1 cellular context compared by ENCODE assay signal in genomic region chrX:53631156-53631555, GRCh38.
TF ChIP-seq lines count a peak whose summit lies in the region.

No MANE protein-coding gene starts in this region.

TF ChIP-seq in IMR-90, 13 proteins besides CTCF, POLR2A, EP300 and RAD21:
- TF ChIP-seq ELK1 (IDR thresholded peaks at IDR 0.05; ENCODE audit: borderline replicate concordance, low read depth, low read length) (no peak), FOS (IDR thresholded peaks at IDR 0.05; ENCODE audit: low read depth, low read length) (no peak), USF2 (IDR thresholded peaks at IDR 0.05; ENCODE audit: low read depth, low read length) (no peak), CHD1 (IDR thresholded peaks at IDR 0.05; ENCODE audit: low read depth, low read length) (no peak), NFE2L2 (IDR thresholded peaks at IDR 0.05; ENCODE audit: low read depth, low read length) (no peak), MAFK (IDR thresholded peaks at IDR 0.05; ENCODE audit: low read depth, low read length) (no peak), RFX5 (IDR thresholded peaks at IDR 0.05; ENCODE audit: low read depth, low read length) (no peak), BHLHE40 (IDR thresholded peaks at IDR 0.05; ENCODE audit: low read depth, low read length) (no peak), CEBPB (IDR thresholded peaks at IDR 0.05; ENCODE audit: low read depth, low read length) (no peak), MAZ (IDR thresholded peaks at IDR 0.05; ENCODE audit: borderline replicate concordance, low read depth, low read length) (no peak), MXI1 (IDR thresholded peaks at IDR 0.05; ENCODE audit: borderline replicate concordance, low read depth, low read length) (no peak)
